Comparison of ENCODE assay signal across 1 cellular context in the genomic region with DNA sequence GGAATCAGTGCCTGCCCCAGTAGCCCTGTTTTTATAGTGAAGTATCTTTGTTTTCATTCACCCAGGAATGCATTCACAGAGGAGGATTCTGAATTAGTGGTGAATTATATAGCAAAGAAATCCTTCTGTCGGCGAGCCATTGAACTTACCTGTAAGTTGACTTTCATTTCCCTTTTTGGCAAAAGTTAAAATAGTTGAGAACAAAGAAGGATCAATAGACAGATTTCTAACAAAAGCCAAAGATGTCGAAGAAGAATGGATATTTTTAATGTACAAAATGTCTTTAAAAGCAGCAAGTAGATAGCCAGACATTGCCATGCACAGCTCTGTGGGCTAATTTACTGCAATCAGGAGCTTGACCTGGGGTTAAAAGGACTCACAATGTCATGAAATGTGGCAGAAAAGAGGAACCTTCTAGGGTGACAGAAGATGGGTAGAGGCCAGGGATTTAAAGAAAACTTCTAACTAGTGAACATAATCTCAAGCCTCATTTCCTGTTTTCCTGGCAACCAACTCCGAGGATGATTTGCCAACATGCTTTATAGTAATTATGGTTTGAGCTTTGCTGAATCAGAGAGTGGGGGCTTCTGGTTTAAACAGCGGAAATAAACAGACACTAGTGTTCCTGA.
TF ChIP-seq lines count a peak whose summit lies in the region.

No MANE protein-coding gene starts in this region.

TF ChIP-seq in SK-N-SH, 30 proteins besides CTCF, POLR2A, EP300 and RAD21 (continued from another document):
- TF ChIP-seq NFIC (IDR thresholded peaks at IDR 0.05; ENCODE audit: borderline replicate concordance): no peak
- no peak for TF ChIP-seq ELF1 (IDR thresholded peaks at IDR 0.05)
- no peak for TF ChIP-seq RCOR1 (IDR thresholded peaks at IDR 0.05; ENCODE audit: low read length)
- no peak for TF ChIP-seq MEF2A (IDR thresholded peaks at IDR 0.05; ENCODE audit: borderline replicate concordance, low read depth)
- TF ChIP-seq, protein P1, sequence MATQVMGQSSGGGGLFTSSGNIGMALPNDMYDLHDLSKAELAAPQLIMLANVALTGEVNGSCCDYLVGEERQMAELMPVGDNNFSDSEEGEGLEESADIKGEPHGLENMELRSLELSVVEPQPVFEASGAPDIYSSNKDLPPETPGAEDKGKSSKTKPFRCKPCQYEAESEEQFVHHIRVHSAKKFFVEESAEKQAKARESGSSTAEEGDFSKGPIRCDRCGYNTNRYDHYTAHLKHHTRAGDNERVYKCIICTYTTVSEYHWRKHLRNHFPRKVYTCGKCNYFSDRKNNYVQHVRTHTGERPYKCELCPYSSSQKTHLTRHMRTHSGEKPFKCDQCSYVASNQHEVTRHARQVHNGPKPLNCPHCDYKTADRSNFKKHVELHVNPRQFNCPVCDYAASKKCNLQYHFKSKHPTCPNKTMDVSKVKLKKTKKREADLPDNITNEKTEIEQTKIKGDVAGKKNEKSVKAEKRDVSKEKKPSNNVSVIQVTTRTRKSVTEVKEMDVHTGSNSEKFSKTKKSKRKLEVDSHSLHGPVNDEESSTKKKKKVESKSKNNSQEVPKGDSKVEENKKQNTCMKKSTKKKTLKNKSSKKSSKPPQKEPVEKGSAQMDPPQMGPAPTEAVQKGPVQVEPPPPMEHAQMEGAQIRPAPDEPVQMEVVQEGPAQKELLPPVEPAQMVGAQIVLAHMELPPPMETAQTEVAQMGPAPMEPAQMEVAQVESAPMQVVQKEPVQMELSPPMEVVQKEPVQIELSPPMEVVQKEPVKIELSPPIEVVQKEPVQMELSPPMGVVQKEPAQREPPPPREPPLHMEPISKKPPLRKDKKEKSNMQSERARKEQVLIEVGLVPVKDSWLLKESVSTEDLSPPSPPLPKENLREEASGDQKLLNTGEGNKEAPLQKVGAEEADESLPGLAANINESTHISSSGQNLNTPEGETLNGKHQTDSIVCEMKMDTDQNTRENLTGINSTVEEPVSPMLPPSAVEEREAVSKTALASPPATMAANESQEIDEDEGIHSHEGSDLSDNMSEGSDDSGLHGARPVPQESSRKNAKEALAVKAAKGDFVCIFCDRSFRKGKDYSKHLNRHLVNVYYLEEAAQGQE (IDR thresholded peaks at IDR 0.05; ENCODE audit: low read depth, low read length): no peak
- no peak for TF ChIP-seq TCF12 (IDR thresholded peaks at IDR 0.05)
- TF ChIP-seq MXI1 (IDR thresholded peaks at IDR 0.05; ENCODE audit: low read depth, low read length): no peak
TF ChIP-seq in SK-N-SH: peak in this region for 0.
